9 cellular contexts compared by ENCODE assay signal in genomic region chr22:35467788-35468187, GRCh38.
DNase-seq lines count a peak whose midpoint lies in the region; ATAC-seq and TF ChIP-seq lines count a peak whose summit lies in the region.
"Had no signal": no experiment of that assay in that cellular context is flagged by ENCODE, and none has a peak within 500 bp of the region (broad histone marks: within the 10 kb centered on the region; RNA-seq: fewer than 3 reads in every experiment).

No MANE protein-coding gene starts in this region.

- H3K36me3 ChIP-seq in thymus (ENCODE audit: control insufficient read depth, insufficient read depth) = no peaks in the 10 kb centered on the region

- TF ChIP-seq CTCF in endothelial cell (IDR thresholded peaks at IDR 0.05; ENCODE audit: unreplicated experiment) = no peak

- peaks cover 9% of the 10 kb centered on the region for H3K4me1 Mint-ChIP-seq in endothelial cell (ENCODE audit: unreplicated experiment)

- H3K4me1 ChIP-seq in thymus (ENCODE audit: control insufficient read depth, insufficient read depth, low read length) = no peaks in the 10 kb centered on the region

- ATAC-seq in GM19397 (IDR thresholded peaks at IDR 0.05; ENCODE audit: unreplicated experiment) = no peak
- ATAC-seq: stimulated activated naive B cell treated with anti-CD40 and anti-IgM and Interleukin-4, amounts not matched to agents 10 μg/mL and 1 μg/mL and 100 μg/mL, for 72 hours had no signal

- no peaks in the 10 kb centered on the region for H3K27me3 Mint-ChIP-seq in endothelial cell (ENCODE audit: unreplicated experiment)
- H3K27me3 Mint-ChIP-seq: stimulated activated naive B cell treated with anti-CD40 and anti-IgM and Interleukin-4, amounts not matched to agents 10 μg/mL and 1 μg/mL and 100 μg/mL, for 72 hours had no signal

- H3K9me3 ChIP-seq in thymus (ENCODE audit: control insufficient read depth) = no peaks in the 10 kb centered on the region

- peaks cover 3% of the 10 kb centered on the region for H3K36me3 Mint-ChIP-seq in endothelial cell (ENCODE audit: low read depth, unreplicated experiment)

- H3K27ac Mint-ChIP-seq in endothelial cell (ENCODE audit: unreplicated experiment) = no peak overlapping the region
- H3K27ac Mint-ChIP-seq: stimulated activated naive B cell treated with anti-CD40 and anti-IgM and Interleukin-4, amounts not matched to agents 10 μg/mL and 1 μg/mL and 100 μg/mL, for 72 hours had no signal

- 61% methylated on average over 8 of the region's 8 CpGs for WGBS in thymus

- H3K9me3 Mint-ChIP-seq in endothelial cell (ENCODE audit: unreplicated experiment) = no peaks in the 10 kb centered on the region

- H3K4me3 ChIP-seq in thymus (ENCODE audit: low read length) = no peak overlapping the region

- H3K27ac ChIP-seq in thymus (ENCODE audit: low read depth) = peak overlapping the region; percentile 43

- DNase-seq in NCI-H2171 treated with DMSO at 0.1 percent for 48 hours (lab: John Stamatoyannopoulos, UW) (peak; percentile 78), endothelial cell (ENCODE audit: low spot score) (peak; percentile 34), lung microvascular endothelial cell (ENCODE audit: low read depth in 2 of 2) (peak; percentile 8 to 89), NCI-H1930 (lab: John Stamatoyannopoulos, UW) (no peak), NCI-H748 (lab: John Stamatoyannopoulos, UW; ENCODE audit: unreplicated experiment) (no peak)
- no peak for DNase-seq in activated CD8-positive, alpha-beta memory T cell treated with anti-CD3 and anti-CD28 coated beads for 24 hours
- DNase-seq: stimulated activated naive B cell treated with anti-CD40 and anti-IgM and Interleukin-4, amounts not matched to agents 10 μg/mL and 1 μg/mL and 100 μg/mL, for 72 hours had no signal

- no peaks in the 10 kb centered on the region for H3K27me3 ChIP-seq in thymus (ENCODE audit: control insufficient read depth, insufficient read depth)

- no peak overlapping the region for H3K4me3 Mint-ChIP-seq in endothelial cell (ENCODE audit: unreplicated experiment)
- H3K4me3 Mint-ChIP-seq: stimulated activated naive B cell treated with anti-CD40 and anti-IgM and Interleukin-4, amounts not matched to agents 10 μg/mL and 1 μg/mL and 100 μg/mL, for 72 hours had no signal

Comparison
In these comparisons a context has a peak if more than half of its experiments do, and no peak if none do; other contexts are left out.
1. DNase-seq: peak in NCI-H2171 treated with DMSO at 0.1 percent for 48 hours (single experiment), endothelial cell (single experiment) and lung microvascular endothelial cell (2 of 2); none in NCI-H1930 (0 of 2), activated CD8-positive, alpha-beta memory T cell treated with anti-CD3 and anti-CD28 coated beads for 24 hours (single experiment) and NCI-H748 (single experiment).